1 cellular context compared by ENCODE assay signal in the genomic region with DNA sequence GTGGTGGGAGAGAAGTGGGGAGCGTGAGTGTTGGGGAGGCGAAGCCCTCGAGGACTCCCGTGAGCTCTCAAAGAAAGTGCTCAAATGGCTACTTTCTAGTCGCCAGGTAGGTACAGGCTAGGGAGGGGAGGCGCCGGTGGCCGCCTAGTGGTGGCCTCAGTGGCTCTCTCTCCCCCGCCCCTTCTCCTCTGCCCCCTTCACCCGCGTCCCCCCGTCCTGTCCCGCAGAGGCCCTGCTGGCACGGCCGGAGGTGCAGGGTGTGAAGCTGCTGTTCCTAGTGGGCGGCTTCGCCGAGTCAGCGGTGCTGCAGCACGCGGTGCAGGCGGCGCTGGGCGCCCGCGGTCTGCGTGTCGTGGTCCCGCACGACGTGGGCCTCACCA.
TF ChIP-seq lines count a peak whose summit lies in the region.

No MANE protein-coding gene starts in this region.

TF ChIP-seq in WTC11, 78 proteins besides CTCF, POLR2A, EP300 and RAD21 (continued from another document):
- TF ChIP-seq, protein P1, sequence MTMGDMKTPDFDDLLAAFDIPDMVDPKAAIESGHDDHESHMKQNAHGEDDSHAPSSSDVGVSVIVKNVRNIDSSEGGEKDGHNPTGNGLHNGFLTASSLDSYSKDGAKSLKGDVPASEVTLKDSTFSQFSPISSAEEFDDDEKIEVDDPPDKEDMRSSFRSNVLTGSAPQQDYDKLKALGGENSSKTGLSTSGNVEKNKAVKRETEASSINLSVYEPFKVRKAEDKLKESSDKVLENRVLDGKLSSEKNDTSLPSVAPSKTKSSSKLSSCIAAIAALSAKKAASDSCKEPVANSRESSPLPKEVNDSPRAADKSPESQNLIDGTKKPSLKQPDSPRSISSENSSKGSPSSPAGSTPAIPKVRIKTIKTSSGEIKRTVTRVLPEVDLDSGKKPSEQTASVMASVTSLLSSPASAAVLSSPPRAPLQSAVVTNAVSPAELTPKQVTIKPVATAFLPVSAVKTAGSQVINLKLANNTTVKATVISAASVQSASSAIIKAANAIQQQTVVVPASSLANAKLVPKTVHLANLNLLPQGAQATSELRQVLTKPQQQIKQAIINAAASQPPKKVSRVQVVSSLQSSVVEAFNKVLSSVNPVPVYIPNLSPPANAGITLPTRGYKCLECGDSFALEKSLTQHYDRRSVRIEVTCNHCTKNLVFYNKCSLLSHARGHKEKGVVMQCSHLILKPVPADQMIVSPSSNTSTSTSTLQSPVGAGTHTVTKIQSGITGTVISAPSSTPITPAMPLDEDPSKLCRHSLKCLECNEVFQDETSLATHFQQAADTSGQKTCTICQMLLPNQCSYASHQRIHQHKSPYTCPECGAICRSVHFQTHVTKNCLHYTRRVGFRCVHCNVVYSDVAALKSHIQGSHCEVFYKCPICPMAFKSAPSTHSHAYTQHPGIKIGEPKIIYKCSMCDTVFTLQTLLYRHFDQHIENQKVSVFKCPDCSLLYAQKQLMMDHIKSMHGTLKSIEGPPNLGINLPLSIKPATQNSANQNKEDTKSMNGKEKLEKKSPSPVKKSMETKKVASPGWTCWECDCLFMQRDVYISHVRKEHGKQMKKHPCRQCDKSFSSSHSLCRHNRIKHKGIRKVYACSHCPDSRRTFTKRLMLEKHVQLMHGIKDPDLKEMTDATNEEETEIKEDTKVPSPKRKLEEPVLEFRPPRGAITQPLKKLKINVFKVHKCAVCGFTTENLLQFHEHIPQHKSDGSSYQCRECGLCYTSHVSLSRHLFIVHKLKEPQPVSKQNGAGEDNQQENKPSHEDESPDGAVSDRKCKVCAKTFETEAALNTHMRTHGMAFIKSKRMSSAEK (CRISPR knock-in tag; IDR thresholded peaks at IDR 0.05; ENCODE audit: borderline replicate concordance) = no peak
- TF ChIP-seq NFYB (CRISPR knock-in tag; conservative IDR thresholded peaks at IDR 0.05; ENCODE audit: low read depth) = no peak
- TF ChIP-seq CREM (CRISPR knock-in tag; IDR thresholded peaks at IDR 0.05) = no peak
- no peak for TF ChIP-seq ETV6 (CRISPR knock-in tag; IDR thresholded peaks at IDR 0.05)
- no peak for TF ChIP-seq CBFB (CRISPR knock-in tag; IDR thresholded peaks at IDR 0.05; ENCODE audit: low read depth)
- no peak for TF ChIP-seq TCF7 (CRISPR knock-in tag; IDR thresholded peaks at IDR 0.05; ENCODE audit: low read depth)
- no peak for TF ChIP-seq NFATC4 (CRISPR knock-in tag; IDR thresholded peaks at IDR 0.05)
- no peak for TF ChIP-seq NFE2L1 (CRISPR knock-in tag; IDR thresholded peaks at IDR 0.05)
- no peak for TF ChIP-seq CREB1 (CRISPR knock-in tag; IDR thresholded peaks at IDR 0.05)
